ENCODE assay signal across 8 cellular contexts in the genomic region with DNA sequence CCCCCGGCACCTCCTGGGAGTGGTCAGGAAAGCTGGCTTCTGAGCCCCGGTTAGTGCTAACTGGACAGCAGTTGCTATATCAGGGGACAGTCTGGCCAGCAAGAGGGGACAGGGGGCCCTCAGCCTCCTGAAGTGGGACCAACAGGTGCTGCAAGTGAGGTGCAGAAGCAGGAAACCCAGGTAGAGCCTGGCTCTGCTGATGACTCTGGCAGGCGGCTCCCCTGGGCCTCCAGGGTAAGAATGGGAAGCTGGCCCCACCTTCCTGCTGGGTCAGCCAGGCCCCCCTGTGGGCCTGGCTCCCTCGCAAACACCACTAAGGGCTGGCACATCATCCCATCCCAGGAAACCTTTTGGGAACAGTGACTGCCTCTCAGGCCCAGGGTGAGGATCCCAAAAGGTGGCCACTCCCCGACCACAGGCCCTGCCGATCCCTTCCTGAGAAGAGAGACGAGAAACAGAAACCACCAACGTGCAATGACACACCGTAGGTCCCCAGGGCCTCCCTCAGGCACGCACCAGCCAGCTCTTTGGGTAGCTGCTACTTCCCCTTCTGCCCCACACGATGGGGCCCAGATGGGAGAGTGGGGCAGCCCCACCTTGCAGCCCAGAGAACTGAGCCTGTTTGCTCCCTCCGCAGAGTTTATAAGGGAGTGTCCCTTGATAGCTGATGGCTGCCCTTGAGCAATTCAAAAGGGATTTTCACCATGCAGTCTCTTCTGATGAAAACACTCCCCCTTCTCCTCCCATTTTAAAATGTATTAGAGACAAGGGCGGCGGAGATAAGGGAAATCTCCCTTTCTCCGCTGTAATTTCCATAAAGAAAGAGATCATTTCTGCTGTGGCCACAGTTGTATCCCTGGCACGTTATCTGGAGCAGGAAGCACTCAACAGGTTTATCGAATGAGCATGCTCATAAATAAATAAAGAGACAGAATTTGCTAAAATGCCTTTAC.
DNase-seq lines count a peak whose midpoint lies in the region; ATAC-seq and TF ChIP-seq lines count a peak whose summit lies in the region.

No MANE protein-coding gene starts in this region.

- peak overlapping the region; percentile 82 to 96 (median 86) for H3K4me3 Mint-ChIP-seq in CD4-positive, CD25-positive, alpha-beta regulatory T cell

- H3K4me1 ChIP-seq in CD4-positive, CD25-positive, alpha-beta regulatory T cell (ENCODE audit: control insufficient read depth, insufficient read depth, low read length, poor library complexity, severe bottlenecking): peaks cover 84% of the 10 kb centered on the region
- peaks cover 0 to 4% (median 0%) of the 10 kb centered on the region in 4 donors for H3K4me1 ChIP-seq in right lobe of liver

- no peak for TF ChIP-seq CTCF in right lobe of liver (IDR thresholded peaks at IDR 0.05)

- H3K36me3 Mint-ChIP-seq in CD4-positive, CD25-positive, alpha-beta regulatory T cell: peaks cover 40% of the 10 kb centered on the region

- H3K36me3 ChIP-seq in CD4-positive, CD25-positive, alpha-beta regulatory T cell (ENCODE audit: control insufficient read depth, insufficient read depth, low read length): peaks cover 27% of the 10 kb centered on the region
- no peaks in the 10 kb centered on the region for H3K36me3 ChIP-seq in right lobe of liver

- H3K4me1 Mint-ChIP-seq in CD4-positive, CD25-positive, alpha-beta regulatory T cell: peaks cover 31 to 88% (median 66%) of the 10 kb centered on the region in 4 donors

- H3K27ac Mint-ChIP-seq in CD4-positive, CD25-positive, alpha-beta regulatory T cell: peak overlapping the region; percentile 91 to 98 (median 95)

- H3K27me3 ChIP-seq in CD4-positive, CD25-positive, alpha-beta regulatory T cell (ENCODE audit: control insufficient read depth, insufficient read depth, low read length): no peaks in the 10 kb centered on the region
- no peaks in the 10 kb centered on the region for H3K27me3 ChIP-seq in right lobe of liver

- peak; percentile 59 to 67 for ATAC-seq in CD4-positive, CD25-positive, alpha-beta regulatory T cell (ENCODE audit: low read depth in 2 of 2)
- peak; percentile 71 for ATAC-seq in GM19467 (IDR thresholded peaks at IDR 0.05; ENCODE audit: unreplicated experiment)
- peak; percentile 60 for ATAC-seq in HG03558 (IDR thresholded peaks at IDR 0.05; ENCODE audit: extremely low read depth, unreplicated experiment)
- ATAC-seq in right lobe of liver: peak; percentile 47 to 49 (median 48)

- peaks cover 7% of the 10 kb centered on the region for H3K27me3 Mint-ChIP-seq in CD4-positive, CD25-positive, alpha-beta regulatory T cell

- no peaks in the 10 kb centered on the region for H3K9me3 ChIP-seq in CD4-positive, CD25-positive, alpha-beta regulatory T cell (ENCODE audit: control insufficient read depth in 2 of 2, low read length in 2 of 2)
- H3K9me3 ChIP-seq in right lobe of liver: no peaks in the 10 kb centered on the region

- intact Hi-C loops in right lobe of liver (cut with DNase I): no loop called here

- peak overlapping the region; percentile 62 for H3K4me3 ChIP-seq in CD4-positive, CD25-positive, alpha-beta regulatory T cell (ENCODE audit: low read depth, low read length)
- no peak overlapping the region for H3K4me3 ChIP-seq in right lobe of liver

- peak; percentile 36 to 91 (median 50) for DNase-seq in CD4-positive, CD25-positive, alpha-beta regulatory T cell
- DNase-seq in T-helper 9 cell: peak; percentile 64
- peak; percentile 33 for DNase-seq in amniotic stem cell (lab: John Stamatoyannopoulos, UW)
- peak in 1 of 3 donors; percentile 72 for DNase-seq in right lobe of liver
- DNase-seq in stimulated activated CD8-positive, alpha-beta memory T cell treated with anti-CD3 and anti-CD28 coated beads, Interleukin-4, amount 100 ng/mL, for 48 hours: peak; percentile 88
- no peak for DNase-seq in AG08396 (ENCODE audit: low spot score)

- peaks cover 0 to 2% (median 0%) of the 10 kb centered on the region in 7 donors for H3K9me3 Mint-ChIP-seq in CD4-positive, CD25-positive, alpha-beta regulatory T cell

- 48% methylated on average over 6 of the region's 17 CpGs for WGBS in right lobe of liver (ENCODE audit: insufficient coverage, low coverage, low lambda C conversion rate, missing lambda C conversion rate)

- no peak for TF ChIP-seq POLR2A in right lobe of liver (IDR thresholded peaks at IDR 0.05)

- peak overlapping the region; percentile 87 for H3K27ac ChIP-seq in CD4-positive, CD25-positive, alpha-beta regulatory T cell (ENCODE audit: insufficient read depth, low read length, poor library complexity, severe bottlenecking)
- H3K27ac ChIP-seq in right lobe of liver: peak overlapping the region in 2 of 3 donors; percentile 37 to 47
